In genomic region chr1:59393211-59394180, GRCh38 we compare ENCODE assay signal across 8 cellular contexts.
A peak's percentile ranks its signal among the peaks of the same experiment; 100 is the strongest.
DNase-seq lines count a peak whose midpoint lies in the region; ATAC-seq and TF ChIP-seq lines count a peak whose summit lies in the region.

No MANE protein-coding gene starts in this region.

- H3K4me3 ChIP-seq in esophagus (ENCODE audit: low read depth in 1 of 2, low read length in 2 of 2) (no peak overlapping the region), mucosa of rectum (ENCODE audit: low read length in 2 of 2) (no peak overlapping the region), Caco-2 (ENCODE audit: low read depth, low read length) (no peak overlapping the region)

- H3K4me1 Mint-ChIP-seq in immature natural killer cell (peaks cover 8 to 18% of the 10 kb centered on the region in 2 donors), Caco-2 (ENCODE audit: low read depth, unreplicated experiment) (no peaks in the 10 kb centered on the region)
- peaks cover 4 to 12% of the 10 kb centered on the region in 2 donors for H3K4me1 Mint-ChIP-seq in natural killer cell treated with Interleukin-12 subunit alpha and Interleukin-12 subunit beta and Interleukin-15 and Interleukin-18, amount 100 ng/mL, for 72 hours (ENCODE audit: low read depth in 2 of 2)

- no TSS peak for BruUV-seq in Caco-2 (replicated peaks; lab: Mats Ljungman, UMichigan)

- H3K27me3 Mint-ChIP-seq in immature natural killer cell (ENCODE audit: low read depth in 3 of 3) (peaks cover 0 to 2% (median 0%) of the 10 kb centered on the region in 3 donors), Caco-2 (ENCODE audit: insufficient read depth, unreplicated experiment) (no peaks in the 10 kb centered on the region)
- no peaks in the 10 kb centered on the region for H3K27me3 Mint-ChIP-seq in natural killer cell treated with Interleukin-12 subunit alpha and Interleukin-12 subunit beta and Interleukin-15 and Interleukin-18, amount 100 ng/mL, for 72 hours

- H3K36me3 ChIP-seq in esophagus (ENCODE audit: control insufficient read depth in 2 of 2, insufficient read depth in 2 of 2, low read length in 1 of 2) (no peaks in the 10 kb centered on the region), mucosa of rectum (ENCODE audit: control insufficient read depth in 2 of 2, insufficient read depth in 2 of 2, low read length in 2 of 2) (no peaks in the 10 kb centered on the region), Caco-2 (ENCODE audit: control insufficient read depth, insufficient read depth, low read length) (no peaks in the 10 kb centered on the region)

- H3K27ac ChIP-seq in C4-2B (peak overlapping the region; percentile 53; the same call in 1 of the 2 replicates), esophagus (ENCODE audit: low read depth in 2 of 2, low read length in 1 of 2) (peak overlapping the region; percentile 60 to 78), mucosa of rectum (ENCODE audit: low read depth in 2 of 2, low read length in 2 of 2) (peak overlapping the region; percentile 46 to 77)

- H3K9me3 Mint-ChIP-seq in immature natural killer cell, result no peaks in the 10 kb centered on the region
- no peaks in the 10 kb centered on the region for H3K9me3 Mint-ChIP-seq in natural killer cell treated with Interleukin-12 subunit alpha and Interleukin-12 subunit beta and Interleukin-15 and Interleukin-18, amount 100 ng/mL, for 72 hours
- no peaks in the 10 kb centered on the region for H3K9me3 Mint-ChIP-seq in Caco-2 (ENCODE audit: unreplicated experiment)

- no peak for TF ChIP-seq CTCF in C4-2B (conservative IDR thresholded peaks at IDR 0.05)
- TF ChIP-seq CTCF in Caco-2 (IDR thresholded peaks at IDR 0.05; ENCODE audit: insufficient read depth in 1 of 2, low read depth in 1 of 2, low read length in 1 of 2, severe bottlenecking in 1 of 2, unreplicated experiment in 1 of 2), result no peak

- H3K36me3 Mint-ChIP-seq in immature natural killer cell, result peaks cover 0 to 14% (median 0%) of the 10 kb centered on the region in 3 donors
- H3K36me3 Mint-ChIP-seq in natural killer cell treated with Interleukin-12 subunit alpha and Interleukin-12 subunit beta and Interleukin-15 and Interleukin-18, amount 100 ng/mL, for 72 hours, result no peaks in the 10 kb centered on the region
- no peaks in the 10 kb centered on the region for H3K36me3 Mint-ChIP-seq in Caco-2 (ENCODE audit: insufficient read depth, unreplicated experiment)

- no peak overlapping the region for H3K4me3 Mint-ChIP-seq in immature natural killer cell
- no peak overlapping the region for H3K4me3 Mint-ChIP-seq in natural killer cell treated with Interleukin-12 subunit alpha and Interleukin-12 subunit beta and Interleukin-15 and Interleukin-18, amount 100 ng/mL, for 72 hours
- H3K4me3 Mint-ChIP-seq in Caco-2 (ENCODE audit: unreplicated experiment), result no peak overlapping the region

- H3K27ac Mint-ChIP-seq in immature natural killer cell (no peak overlapping the region), Caco-2 (ENCODE audit: unreplicated experiment) (no peak overlapping the region)
- no peak overlapping the region for H3K27ac Mint-ChIP-seq in natural killer cell treated with Interleukin-12 subunit alpha and Interleukin-12 subunit beta and Interleukin-15 and Interleukin-18, amount 100 ng/mL, for 72 hours

- POLR2A ChIA-PET in Caco-2 (lab: Charles Lee), result no interaction called here

- H3K4me1 ChIP-seq in esophagus (ENCODE audit: control insufficient read depth in 2 of 2, insufficient read depth in 2 of 2, low read length in 1 of 2) (no peaks in the 10 kb centered on the region), mucosa of rectum (ENCODE audit: control insufficient read depth in 2 of 2, insufficient read depth in 2 of 2, low read length in 2 of 2) (peaks cover 0 to 7% of the 10 kb centered on the region in 2 donors), Caco-2 (no peaks in the 10 kb centered on the region)

- CTCF ChIA-PET in Caco-2 (lab: Charles Lee), result no interaction called here

- H3K9ac ChIP-seq in mucosa of rectum (ENCODE audit: low read depth in 1 of 2, low read length in 2 of 2), result peak overlapping the region in 1 of 2 donors; percentile 19

- ATAC-seq in natural killer cell treated with Interleukin-12 subunit alpha and Interleukin-12 subunit beta and Interleukin-15 and Interleukin-18, amount 100 ng/mL, for 72 hours, result no peak

- H3K27me3 ChIP-seq in esophagus (ENCODE audit: control insufficient read depth in 1 of 2, insufficient read depth in 2 of 2, low read length in 2 of 2) (no peaks in the 10 kb centered on the region), mucosa of rectum (ENCODE audit: control insufficient read depth in 2 of 2, insufficient read depth in 2 of 2, low read length in 2 of 2) (no peaks in the 10 kb centered on the region), Caco-2 (replicated peaks; ENCODE audit: control insufficient read depth, insufficient read depth, low read length) (no peaks in the 10 kb centered on the region)

- DNase-seq in NCI-H510A (lab: John Stamatoyannopoulos, UW) (peak; percentile 25), immature natural killer cell (no peak), Caco-2 (no peak), OCI-M2 (lab: John Stamatoyannopoulos, UW; ENCODE audit: unreplicated experiment) (no peak)
- no peak for DNase-seq in natural killer cell treated with Interleukin-12 subunit alpha and Interleukin-12 subunit beta and Interleukin-15 and Interleukin-18, amount 100 ng/mL, for 72 hours (ENCODE audit: low spot score)

- no peaks in the 10 kb centered on the region for H3K9me3 ChIP-seq in esophagus (ENCODE audit: control insufficient read depth in 2 of 2, insufficient read depth in 1 of 2, low read depth in 1 of 2, low read length in 1 of 2)
- no peaks in the 10 kb centered on the region for H3K9me3 ChIP-seq in mucosa of rectum (ENCODE audit: control insufficient read depth in 2 of 2, low read length in 2 of 2)
- H3K9me3 ChIP-seq in Caco-2, result no peaks in the 10 kb centered on the region

- intact Hi-C loops in Caco-2 (cut with micrococcal nuclease; ENCODE audit: unreplicated experiment), result no loop called here

- 48 to 58% methylated on average over 7 of the region's 7 CpGs for WGBS in esophagus, 2 donors
